ENCODE assay signal across 14 cellular contexts in genomic region chr6:67248077-67248476, GRCh38.
"Had no signal": no experiment of that assay in that cellular context is flagged by ENCODE, and none has a peak within 500 bp of the region (broad histone marks: within the 10 kb centered on the region; RNA-seq: fewer than 3 reads in every experiment).

No MANE protein-coding gene starts in this region.

- H3K9me3 ChIP-seq: tibial nerve, uterus had no signal

- H3K79me2 ChIP-seq: hepatocyte had no signal

- H2AFZ ChIP-seq: hepatocyte had no signal

- H3K4me1 ChIP-seq: tibial nerve, uterus had no signal

- ATAC-seq: activated CD8-positive, alpha-beta T cell treated with anti-CD3 and anti-CD28 coated beads for 36 hours; stimulated activated naive CD8-positive, alpha-beta T cell treated with anti-CD3 and anti-CD28 coated beads, Interleukin-15, Interleukin-2, amounts not matched to agents 100 U/mL and 50 U/mL, for 24 hours had no signal

- H3K27me3 ChIP-seq: brain microvascular endothelial cell, dorsolateral prefrontal cortex, hepatocyte, tibial nerve, uterus had no signal

- H3K4me3 ChIP-seq: dorsolateral prefrontal cortex, hepatocyte, tibial nerve, uterus had no signal

- DNase-seq: activated CD4-positive, alpha-beta T cell treated with anti-CD3 and anti-CD28 coated beads, Interleukin-2, amount 10 ng/mL, durations not matched to agents 24 days and 14 days; activated CD8-positive, alpha-beta T cell treated with anti-CD3 and anti-CD28 coated beads for 36 hours; activated naive CD4-positive, alpha-beta T cell treated with anti-CD3 and anti-CD28 coated beads for 36 hours; activated T-cell treated with anti-CD3 and anti-CD28 coated beads, Interleukin-2, amount 50 U/mL, for 24 hours; aorta; brain microvascular endothelial cell; central memory CD4-positive, alpha-beta T cell; dorsolateral prefrontal cortex; foreskin fibroblast; stimulated activated naive CD8-positive, alpha-beta T cell treated with anti-CD3 and anti-CD28 coated beads, Interleukin-15, Interleukin-2, amounts not matched to agents 100 U/mL and 50 U/mL, for 24 hours; substantia nigra; uterus had no signal

- H3K4me2 ChIP-seq: hepatocyte had no signal

- H3K36me3 ChIP-seq: brain microvascular endothelial cell, tibial nerve, uterus had no signal

- H3K27ac ChIP-seq: brain microvascular endothelial cell, dorsolateral prefrontal cortex, hepatocyte, tibial nerve, uterus had no signal
